Comparison of ENCODE assay signal across 9 cellular contexts in genomic region chr2:110804915-110805314, GRCh38.
DNase-seq lines count a peak whose midpoint lies in the region; ATAC-seq and TF ChIP-seq lines count a peak whose summit lies in the region.
"Had no signal": no experiment of that assay in that cellular context is flagged by ENCODE, and none has a peak within 500 bp of the region (broad histone marks: within the 10 kb centered on the region; RNA-seq: fewer than 3 reads in every experiment).

No MANE protein-coding gene starts in this region.

- no peak for TF ChIP-seq CTCF in GM12865 (IDR thresholded peaks at IDR 0.05; ENCODE audit: insufficient read depth, low read depth, low read length, missing control alignments)
- no peak for TF ChIP-seq CTCF in activated CD8-positive, alpha-beta T cell treated with anti-CD3 and anti-CD28 coated beads for 36 hours (IDR thresholded peaks at IDR 0.05)

- peak; percentile 84 for DNase-seq in GM12865 (ENCODE audit: low read depth)
- DNase-seq in activated CD8-positive, alpha-beta T cell treated with anti-CD3 and anti-CD28 coated beads for 36 hours, result peak; percentile 83
- peak; percentile 51 to 54 (median 54) for DNase-seq in stimulated activated CD4-positive, alpha-beta T cell treated with anti-CD3 and anti-CD28 coated beads, Interleukin-12 subunit alpha, Interleukin-12 subunit beta, amount 100 ng/mL, for 48 hours (ENCODE audit: low read depth in 2 of 3, low spot score in 1 of 3)
- no peak for DNase-seq in COLO668 (lab: John Stamatoyannopoulos, UW; ENCODE audit: unreplicated experiment)
- DNase-seq in NCI-H69 (lab: John Stamatoyannopoulos, UW), result no peak
- no peak for DNase-seq in SW480 (ENCODE audit: low spot score)
- no peak for DNase-seq in NCI-H1105 treated with DMSO at 0.1 percent for 48 hours (lab: John Stamatoyannopoulos, UW)
- DNase-seq: DMS 273 treated with DMSO at 0.1 percent for 48 hours had no signal

- peaks cover 51% of the 10 kb centered on the region for H3K27me3 Mint-ChIP-seq in activated CD8-positive, alpha-beta T cell treated with anti-CD3 and anti-CD28 coated beads for 36 hours

- peak overlapping the region; percentile 57 for H3K27ac Mint-ChIP-seq in activated CD8-positive, alpha-beta T cell treated with anti-CD3 and anti-CD28 coated beads for 36 hours

- ATAC-seq in HG03097 (IDR thresholded peaks at IDR 0.05; ENCODE audit: low FRiP score, unreplicated experiment), result peak; percentile 59
- ATAC-seq in activated CD8-positive, alpha-beta T cell treated with anti-CD3 and anti-CD28 coated beads for 36 hours, result peak; percentile 99

- CTCF ChIA-PET in activated CD8-positive, alpha-beta T cell treated with anti-CD3 and anti-CD28 coated beads for 36 hours (lab: Charles Lee), result interaction anchor here (0.8 to 1.2 kb wide), 4 partner anchors 9 to 897 kb away, joined by 3 read pairs; no protein-coding TSS in a partner anchor

- H3K4me3 ChIP-seq in GM12865 (ENCODE audit: low read depth, low read length), result peak overlapping the region; percentile 52

- intact Hi-C loops in activated CD8-positive, alpha-beta T cell treated with anti-CD3 and anti-CD28 coated beads for 36 hours (cut with micrococcal nuclease), result no loop called here

- POLR2A ChIA-PET in activated CD8-positive, alpha-beta T cell treated with anti-CD3 and anti-CD28 coated beads for 36 hours (lab: Charles Lee), result interaction anchor here (0.6 to 0.9 kb wide), 2 partner anchors 58 to 86 kb away, joined by 3 to 4 read pairs; no protein-coding TSS in a partner anchor

- peaks cover 9% of the 10 kb centered on the region for H3K9me3 Mint-ChIP-seq in activated CD8-positive, alpha-beta T cell treated with anti-CD3 and anti-CD28 coated beads for 36 hours

- no peak overlapping the region for H3K4me3 Mint-ChIP-seq in activated CD8-positive, alpha-beta T cell treated with anti-CD3 and anti-CD28 coated beads for 36 hours

- peaks cover 2% of the 10 kb centered on the region for H3K36me3 Mint-ChIP-seq in activated CD8-positive, alpha-beta T cell treated with anti-CD3 and anti-CD28 coated beads for 36 hours (ENCODE audit: low read depth)

- peaks cover 17% of the 10 kb centered on the region for H3K4me1 Mint-ChIP-seq in activated CD8-positive, alpha-beta T cell treated with anti-CD3 and anti-CD28 coated beads for 36 hours (ENCODE audit: low read depth)

Comparison
In these comparisons a context has a peak if more than half of its experiments do, and no peak if none do; other contexts are left out.
1. DNase-seq: peak in GM12865 (single experiment), activated CD8-positive, alpha-beta T cell treated with anti-CD3 and anti-CD28 coated beads for 36 hours (single experiment) and stimulated activated CD4-positive, alpha-beta T cell treated with anti-CD3 and anti-CD28 coated beads, Interleukin-12 subunit alpha, Interleukin-12 subunit beta, amount 100 ng/mL, for 48 hours (3 of 3); none in COLO668 (single experiment), NCI-H69 (single experiment), SW480 (single experiment) and NCI-H1105 treated with DMSO at 0.1 percent for 48 hours (single experiment).